ENCODE assay signal across 9 cellular contexts in genomic region chr11:126267650-126268049, GRCh38. TPM values are rescaled to one million over a fixed set of nuclear protein-coding genes. Genes with fewer than 3 reads are reported as not detected.
DNase-seq lines count a peak whose midpoint lies in the region; ATAC-seq and TF ChIP-seq lines count a peak whose summit lies in the region.
"Had no signal": no experiment of that assay in that cellular context is flagged by ENCODE, and none has a peak within 500 bp of the region (broad histone marks: within the 10 kb centered on the region; RNA-seq: fewer than 3 reads in every experiment).

No MANE protein-coding gene starts in this region.

- H3K36me3 ChIP-seq in iPS-20b (ENCODE audit: insufficient read depth, low read depth, low read length): peaks cover 59% of the 10 kb centered on the region
- H3K36me3 ChIP-seq in stomach: peaks cover 46 to 57% (median 52%) of the 10 kb centered on the region in 4 donors

- H3K27ac Mint-ChIP-seq in activated naive CD8-positive, alpha-beta T cell: peak overlapping the region; percentile 95

- no peak for TF ChIP-seq CTCF in stomach (IDR thresholded peaks at IDR 0.05)

- peak overlapping the region; percentile 98 for H3K9ac ChIP-seq in iPS-20b (ENCODE audit: low read depth, low read length)

- peaks cover 46% of the 10 kb centered on the region for H3K4me1 Mint-ChIP-seq in activated naive CD8-positive, alpha-beta T cell (ENCODE audit: low read depth)

- DNase-seq in DMS53 (lab: John Stamatoyannopoulos, UW) (peak; percentile 35), DMS53 treated with DMSO at 0.1 percent for 48 hours (lab: John Stamatoyannopoulos, UW; ENCODE audit: unreplicated experiment) (no peak), stomach (peak; percentile 90), HEK293T (ENCODE audit: extremely low spot score) (no peak), SW 1271 (lab: John Stamatoyannopoulos, UW) (no peak)
- DNase-seq: anterior cingulate cortex had no signal

- no peaks in the 10 kb centered on the region for H3K9me3 Mint-ChIP-seq in activated naive CD8-positive, alpha-beta T cell (ENCODE audit: low read depth)

- H3K4me3 ChIP-seq in iPS-20b (ENCODE audit: low read length) (peak overlapping the region; percentile 98), stomach (peak overlapping the region; percentile 71 to 98 (median 86))

- H3K9me3 ChIP-seq in iPS-20b (ENCODE audit: insufficient read depth, low read depth, low read length): no peaks in the 10 kb centered on the region
- H3K9me3 ChIP-seq in stomach: no peaks in the 10 kb centered on the region

- CTCF ChIA-PET in HEK293T (lab: Yijun Ruan, JAX): no interaction called here

- H3K36me3 Mint-ChIP-seq in activated naive CD8-positive, alpha-beta T cell: peaks cover 5% of the 10 kb centered on the region

- H3K4me3 Mint-ChIP-seq in activated naive CD8-positive, alpha-beta T cell: peak overlapping the region; percentile 97

- ATAC-seq in GM19035 (IDR thresholded peaks at IDR 0.05; ENCODE audit: unreplicated experiment): no peak

- H3K4me1 ChIP-seq in iPS-20b (ENCODE audit: insufficient read depth, low read length) (no peaks in the 10 kb centered on the region), stomach (peaks cover 12 to 40% (median 33%) of the 10 kb centered on the region in 4 donors)

- no peak for TF ChIP-seq POLR2A in stomach (IDR thresholded peaks at IDR 0.05)

- H3K27me3 Mint-ChIP-seq in activated naive CD8-positive, alpha-beta T cell: no peaks in the 10 kb centered on the region

- 25 to 48% (median 44%) methylated on average over 6 of the region's 6 CpGs for WGBS in stomach, 5 donors

- POLR2A ChIA-PET in HEK293T (lab: Yijun Ruan, JAX): interaction anchor here (1.9 kb wide), 1 partner anchor 12 kb away, joined by 8 read pairs; no protein-coding TSS in a partner anchor

- intact Hi-C loops in stomach (cut with DNase I; ENCODE audit: low total_unique reads): no loop called here

- peak overlapping the region; percentile 73 for H3K27ac ChIP-seq in iPS-20b (ENCODE audit: low read length)
- peak overlapping the region; percentile 72 to 98 (median 95) for H3K27ac ChIP-seq in stomach

- no peaks in the 10 kb centered on the region for H3K27me3 ChIP-seq in iPS-20b (ENCODE audit: insufficient read depth, low read length)
- no peaks in the 10 kb centered on the region for H3K27me3 ChIP-seq in stomach

- TF ChIP-seq EP300 in stomach (IDR thresholded peaks at IDR 0.05): no peak

TF ChIP-seq in HEK293T, 16 proteins besides CTCF, POLR2A, EP300 and RAD21:
- TF ChIP-seq SP1 (IDR thresholded peaks at IDR 0.05): no peak
- TF ChIP-seq CTBP1 (IDR thresholded peaks at IDR 0.05; ENCODE audit: borderline replicate concordance): no peak
- no peak for TF ChIP-seq ZNF384 (IDR thresholded peaks at IDR 0.05)
- TF ChIP-seq FOXA1 (IDR thresholded peaks at IDR 0.05): no peak
- no peak for TF ChIP-seq ELF4 (IDR thresholded peaks at IDR 0.05)
- no peak for TF ChIP-seq PKNOX1 (IDR thresholded peaks at IDR 0.05)
- no peak for TF ChIP-seq NFRKB (IDR thresholded peaks at IDR 0.05)
- no peak for TF ChIP-seq LEF1 (IDR thresholded peaks at IDR 0.05; ENCODE audit: borderline replicate concordance)
- TF ChIP-seq BHLHE40 (IDR thresholded peaks at IDR 0.05; ENCODE audit: borderline replicate concordance): no peak
- TF ChIP-seq TARDBP (IDR thresholded peaks at IDR 0.05): no peak
- TF ChIP-seq L3MBTL2 (conservative IDR thresholded peaks at IDR 0.05): no peak
- TF ChIP-seq FOXK2 (IDR thresholded peaks at IDR 0.05): no peak
- TF ChIP-seq SUZ12 (IDR thresholded peaks at IDR 0.05): no peak
- no peak for TF ChIP-seq HDGF (IDR thresholded peaks at IDR 0.05; ENCODE audit: borderline replicate concordance)
- no peak for TF ChIP-seq FOXM1 (IDR thresholded peaks at IDR 0.05; ENCODE audit: borderline replicate concordance)
- no peak for TF ChIP-seq ARNT (IDR thresholded peaks at IDR 0.05)

RNA-seq across cellular contexts. Expression of gene SRPRA, which starts 1.0 kb away (rescaled TPM):
- total RNA-seq in stomach: 100 to 1,000 TPM in 2 of 5 donors, 10 to 100 TPM in 3; 13.9 to 255 (median 63.7) TPM
- 10 to 100 TPM; 26.4 to 49.3 (median 37.4) TPM for polyA plus RNA-seq in stomach

RNA-seq across cellular contexts. Expression of gene FOXRED1, which starts 1.3 kb away (rescaled TPM):
- total RNA-seq in stomach: 10 to 100 TPM in 4 of 5 donors, 1 to 10 TPM in 1; 5.4 to 26.3 (median 14.8) TPM
- 10 to 100 TPM; 17.3 to 22.7 (median 18.9) TPM for polyA plus RNA-seq in stomach

RNA-seq across cellular contexts. Expression of gene TIRAP, which starts 15.2 kb away (rescaled TPM):
- 10 to 100 TPM in 3 of 5 donors, 1 to 10 TPM in 2; 5.1 to 86.2 (median 15.6) TPM for total RNA-seq in stomach
- polyA plus RNA-seq in stomach: 1 to 10 TPM; 3.7 to 6.6 (median 5.2) TPM

RNA-seq across cellular contexts. Expression of gene DCPS, which starts 36.2 kb away (rescaled TPM):
- total RNA-seq in stomach: 10 to 100 TPM in 2 of 5 donors, 1 to 10 TPM in 3; 1.8 to 60.3 (median 5.9) TPM
- polyA plus RNA-seq in stomach: 10 to 100 TPM; 10.5 to 21.2 (median 14.7) TPM

RNA-seq across cellular contexts. Expression of gene FAM118B, which starts 56.1 kb away (rescaled TPM):
- total RNA-seq in stomach: 10 to 100 TPM in 4 of 5 donors, 1 to 10 TPM in 1; 7.6 to 50.7 (median 37.4) TPM
- 10 to 100 TPM in 2 of 3 donors, 1 to 10 TPM in 1; 6.9 to 25.8 (median 16.5) TPM for polyA plus RNA-seq in stomach

Comparison
In these comparisons a context has a peak if more than half of its experiments do, and no peak if none do; other contexts are left out.
1. DNase-seq: peak in DMS53 (single experiment) and stomach (single experiment); none in DMS53 treated with DMSO at 0.1 percent for 48 hours (single experiment), HEK293T (single experiment) and SW 1271 (0 of 2).